ENCODE assay signal across 22 cellular contexts in genomic region chr2:180692322-180692721, GRCh38.
"Had no signal": no experiment of that assay in that cellular context is flagged by ENCODE, and none has a peak within 500 bp of the region (broad histone marks: within the 10 kb centered on the region; RNA-seq: fewer than 3 reads in every experiment).

No MANE protein-coding gene starts in this region.

- H3K27ac ChIP-seq: cardiac muscle cell, left ventricle myocardium inferior, right atrium auricular region, spleen, tibial artery had no signal

- H3K4me1 ChIP-seq: left ventricle myocardium inferior, right atrium auricular region, spleen, tibial artery had no signal

- H3K4me3 ChIP-seq: cardiac muscle cell, left ventricle myocardium inferior, right atrium auricular region, spleen, tibial artery had no signal

- DNase-seq: activated CD4-positive, alpha-beta T cell treated with anti-CD3 and anti-CD28 coated beads for 36 hours; activated CD4-positive, alpha-beta T cell treated with anti-CD3 and anti-CD28 coated beads, Interleukin-2, amount 50 U/mL, for 48 hours; activated effector memory CD4-positive, alpha-beta T cell treated with Interleukin-2 at 50 U/mL for 16 hours; activated naive CD4-positive, alpha-beta T cell treated with anti-CD3 and anti-CD28 coated beads for 36 hours; activated T-cell treated with anti-CD3 and anti-CD28 coated beads, Interleukin-2, amount 50 U/mL, for 72 hours; amygdala; cortex of kidney; endodermal cell; erythroblast; foreskin melanocyte; kidney glomerular epithelial cell; left ventricle myocardium inferior; naive thymus-derived CD8-positive, alpha-beta T cell; stimulated activated CD4-positive, alpha-beta T cell treated with anti-CD3 and anti-CD28 coated beads, Interleukin-4, amount 100 ng/mL, for 24 hours; stimulated activated naive CD8-positive, alpha-beta T cell treated with anti-CD3 and anti-CD28 coated beads, Interleukin-15, Interleukin-2, amounts not matched to agents 100 U/mL and 50 U/mL, for 24 hours; substantia nigra; T-helper 9 cell; tibial artery had no signal

- H3K36me3 ChIP-seq: cardiac muscle cell, left ventricle myocardium inferior, right atrium auricular region, spleen, tibial artery had no signal

- H3K9me3 ChIP-seq: left ventricle myocardium inferior, right atrium auricular region, spleen, tibial artery had no signal

- H3K27me3 ChIP-seq: cardiac muscle cell, right atrium auricular region, spleen, tibial artery had no signal

- ATAC-seq: activated CD4-positive, alpha-beta T cell treated with anti-CD3 and anti-CD28 coated beads for 36 hours; activated T-cell treated with anti-CD3 and anti-CD28 coated beads, Interleukin-2, amount 50 U/mL, for 72 hours; naive thymus-derived CD8-positive, alpha-beta T cell; stimulated activated naive CD8-positive, alpha-beta T cell treated with anti-CD3 and anti-CD28 coated beads, Interleukin-15, Interleukin-2, amounts not matched to agents 100 U/mL and 50 U/mL, for 24 hours; WTC11 had no signal
